ENCODE assay signal across 10 cellular contexts in the genomic region with DNA sequence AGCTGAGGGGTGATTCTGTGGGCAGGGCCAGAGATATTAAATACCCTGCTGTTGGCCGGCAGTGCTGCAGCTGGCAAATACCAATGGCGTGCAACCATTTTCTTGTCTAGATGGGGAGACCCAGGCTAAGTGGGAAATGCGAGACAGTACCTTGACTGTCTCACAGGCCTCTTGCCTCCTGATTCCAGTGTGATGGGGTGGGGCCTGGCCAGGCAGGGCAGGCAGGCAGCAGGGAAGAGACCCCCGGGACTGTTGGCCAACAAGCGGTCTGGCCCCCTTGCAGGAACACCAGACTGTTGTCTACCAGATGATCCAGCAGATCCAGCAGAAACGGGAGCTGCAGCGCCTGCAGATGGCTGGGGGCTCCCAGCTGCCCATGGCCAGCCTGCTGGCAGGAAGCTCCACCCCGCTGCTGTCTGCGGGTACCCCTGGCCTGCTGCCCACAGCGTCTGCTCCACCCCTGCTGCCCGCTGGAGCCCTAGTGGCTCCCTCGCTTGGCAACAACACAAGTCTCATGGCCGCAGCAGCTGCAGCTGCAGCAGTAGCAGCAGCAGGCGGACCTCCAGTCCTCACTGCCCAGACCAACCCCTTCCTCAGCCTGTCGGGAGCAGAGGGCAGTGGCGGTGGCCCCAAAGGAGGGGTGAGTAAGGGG. TPM values are rescaled to one million over a fixed set of nuclear protein-coding genes. Genes with fewer than 3 reads are reported as not detected.
DNase-seq lines count a peak whose midpoint lies in the region; ATAC-seq lines count a peak whose summit lies in the region.
"Had no signal": no experiment of that assay in that cellular context is flagged by ENCODE, and none has a peak within 500 bp of the region (broad histone marks: within the 10 kb centered on the region; RNA-seq: fewer than 3 reads in every experiment).

No MANE protein-coding gene starts in this region.

- peak overlapping the region; percentile 21 for H3K27ac Mint-ChIP-seq in dendritic cell treated with granulocyte-macrophage colony-stimulating factor and Interleukin-4, amounts not matched to agents 40 ng/mL and 50 ng/mL, for 4 days

- intact Hi-C loops in dendritic cell treated with granulocyte-macrophage colony-stimulating factor and Interleukin-4, amounts not matched to agents 40 ng/mL and 50 ng/mL, for 4 days (cut with micrococcal nuclease) = no loop called here

- no peaks in the 10 kb centered on the region for H3K27me3 Mint-ChIP-seq in dendritic cell treated with granulocyte-macrophage colony-stimulating factor and Interleukin-4, amounts not matched to agents 40 ng/mL and 50 ng/mL, for 4 days

- no peak overlapping the region for H3K4me3 ChIP-seq in HAP-1

- no peaks in the 10 kb centered on the region for H3K27me3 ChIP-seq in HAP-1 (ENCODE audit: low read depth)

- no peaks in the 10 kb centered on the region for H3K9me3 ChIP-seq in HAP-1

- peaks cover 6% of the 10 kb centered on the region; the same call in 1 of the 2 replicates for H3K4me1 ChIP-seq in HAP-1

- peaks cover 87% of the 10 kb centered on the region for H3K36me3 Mint-ChIP-seq in dendritic cell treated with granulocyte-macrophage colony-stimulating factor and Interleukin-4, amounts not matched to agents 40 ng/mL and 50 ng/mL, for 4 days (ENCODE audit: low read depth)

- no peak overlapping the region for H3K4me3 Mint-ChIP-seq in dendritic cell treated with granulocyte-macrophage colony-stimulating factor and Interleukin-4, amounts not matched to agents 40 ng/mL and 50 ng/mL, for 4 days
- H3K4me3 Mint-ChIP-seq: activated T-cell treated with anti-CD3 and anti-CD28 coated beads, Interleukin-2, amount 50 U/mL, for 4 hours had no signal

- in situ Hi-C loops in G401 (cut with HindIII; ENCODE audit: low sequenced_read_pairs) = no loop called here
- in situ Hi-C loops in HAP-1 (cut with MboI; ENCODE audit: low sequenced_read_pairs) = no loop called here

- no peaks in the 10 kb centered on the region for H3K9me3 Mint-ChIP-seq in dendritic cell treated with granulocyte-macrophage colony-stimulating factor and Interleukin-4, amounts not matched to agents 40 ng/mL and 50 ng/mL, for 4 days
- H3K9me3 Mint-ChIP-seq: activated T-cell treated with anti-CD3 and anti-CD28 coated beads, Interleukin-2, amount 50 U/mL, for 4 hours had no signal

- ATAC-seq in HG02678 (IDR thresholded peaks at IDR 0.05; ENCODE audit: unreplicated experiment) = no peak
- ATAC-seq: activated T-cell treated with anti-CD3 and anti-CD28 coated beads, Interleukin-2, amount 50 U/mL, for 4 hours had no signal

- peaks cover 32% of the 10 kb centered on the region for H3K36me3 ChIP-seq in HAP-1 (replicated peaks)

- H3K4me1 Mint-ChIP-seq in dendritic cell treated with granulocyte-macrophage colony-stimulating factor and Interleukin-4, amounts not matched to agents 40 ng/mL and 50 ng/mL, for 4 days (ENCODE audit: low read depth) = peaks cover 71% of the 10 kb centered on the region

- DNase-seq in G401 (ENCODE audit: low spot score) (peak; percentile 15), NCI-H446 treated with DMSO at 0.1 percent for 48 hours (lab: John Stamatoyannopoulos, UW) (peak; percentile 56), pons (ENCODE audit: low spot score) (peak; percentile 86), NCI-H526 treated with DMSO at 0.1 percent for 48 hours (lab: John Stamatoyannopoulos, UW) (no peak), GM19240 (ENCODE audit: insufficient read length, low spot score) (no peak), HAP-1 (ENCODE audit: low spot score in 2 of 2) (no peak)
- DNase-seq: activated T-cell treated with anti-CD3 and anti-CD28 coated beads, Interleukin-2, amount 50 U/mL, for 4 hours had no signal

RNA-seq across cellular contexts. Expression of a gene that starts 5.7 kb away (rescaled TPM):
- total RNA-seq in G401 (2014; rRNA removed; shearing (Covaris generic)) = 7.5 and 7.9 TPM in 2 replicates

RNA-seq across cellular contexts. Expression of a gene that starts 19.4 kb away (rescaled TPM):
- 21.8 and 30.6 TPM in 2 replicates for total RNA-seq in G401 (2014; rRNA removed; shearing (Covaris generic))

RNA-seq across cellular contexts. Expression of a gene that starts 23.7 kb away (rescaled TPM):
- total RNA-seq in G401 (2014; rRNA removed; shearing (Covaris generic)) = 5.5 and 12.5 TPM in 2 replicates
- total RNA-seq: mononuclear cell had no signal

RNA-seq across cellular contexts. Expression of a gene that starts 28.1 kb away (rescaled TPM):
- total RNA-seq in G401 (2014; rRNA removed; shearing (Covaris generic)) = 277 and 414 TPM in 2 replicates

RNA-seq across cellular contexts. Expression of a gene that starts 49.7 kb away (rescaled TPM):
- 46.5 and 50.5 TPM in 2 replicates for total RNA-seq in G401 (2014; rRNA removed; shearing (Covaris generic))

Comparison
In these comparisons a context has a peak if more than half of its experiments do, and no peak if none do; other contexts are left out.
1. DNase-seq: peak in G401 (single experiment), NCI-H446 treated with DMSO at 0.1 percent for 48 hours (single experiment) and pons (single experiment); none in NCI-H526 treated with DMSO at 0.1 percent for 48 hours (single experiment), GM19240 (single experiment) and HAP-1 (0 of 2).